Comparison of ENCODE assay signal across 4 cellular contexts in the genomic region with DNA sequence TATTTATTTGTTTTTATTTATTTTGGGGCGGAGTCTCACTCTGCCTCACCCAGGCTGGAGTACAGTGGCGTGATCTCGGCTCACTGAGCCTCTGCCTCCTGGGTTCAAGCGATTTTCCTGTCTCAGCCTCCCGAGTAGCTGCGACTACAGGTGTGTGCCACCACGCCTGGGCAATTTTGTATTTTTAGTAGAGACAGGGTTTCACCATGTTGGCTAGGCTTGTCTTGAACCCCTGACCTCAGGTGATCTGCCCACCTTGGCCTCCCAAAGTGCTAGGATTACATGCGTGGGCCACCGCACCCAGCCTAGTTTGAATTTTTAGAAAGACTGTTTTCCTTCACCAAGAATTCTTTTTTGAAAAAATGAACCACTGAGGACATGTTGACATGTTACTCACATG. TPM values are rescaled to one million over a fixed set of nuclear protein-coding genes. Genes with fewer than 3 reads are reported as not detected.
"Had no signal": no experiment of that assay in that cellular context is flagged by ENCODE, and none has a peak within 500 bp of the region (broad histone marks: within the 10 kb centered on the region; RNA-seq: fewer than 3 reads in every experiment).

No MANE protein-coding gene starts in this region.

RNA-seq across cellular contexts. Expression of a gene that starts 5.4 kb away (rescaled TPM):
- total RNA-seq: LHCN-M2, M059J, MCF 10A, NCI-H460 had no signal
